ENCODE assay signal across 8 cellular contexts in genomic region chr9:78029601-78030552, GRCh38. TPM values are rescaled to one million over a fixed set of nuclear protein-coding genes. Genes with fewer than 3 reads are reported as not detected.
DNase-seq lines count a peak whose midpoint lies in the region; ATAC-seq lines count a peak whose summit lies in the region.

No MANE protein-coding gene starts in this region.

- H3K27me3 Mint-ChIP-seq in activated naive CD4-positive, alpha-beta T cell treated with anti-CD3 and anti-CD28 coated beads for 36 hours (ENCODE audit: low read depth), result no peaks in the 10 kb centered on the region
- H3K27me3 Mint-ChIP-seq in stimulated activated naive B cell treated with anti-CD40 and anti-IgM and Interleukin-4, amounts not matched to agents 10 μg/mL and 1 μg/mL and 100 μg/mL, for 72 hours, result peaks cover 51% of the 10 kb centered on the region in 2 donors

- H3K27me3 ChIP-seq in SJSA1 (replicated peaks), result no peaks in the 10 kb centered on the region

- peak overlapping the region; percentile 87 for H3K4me3 Mint-ChIP-seq in activated naive CD4-positive, alpha-beta T cell treated with anti-CD3 and anti-CD28 coated beads for 36 hours
- peak overlapping the region; percentile 75 to 79 for H3K4me3 Mint-ChIP-seq in stimulated activated naive B cell treated with anti-CD40 and anti-IgM and Interleukin-4, amounts not matched to agents 10 μg/mL and 1 μg/mL and 100 μg/mL, for 72 hours

- peaks cover 55% of the 10 kb centered on the region for H3K4me1 Mint-ChIP-seq in activated naive CD4-positive, alpha-beta T cell treated with anti-CD3 and anti-CD28 coated beads for 36 hours (ENCODE audit: low read depth)
- peaks cover 16 to 26% of the 10 kb centered on the region in 2 donors for H3K4me1 Mint-ChIP-seq in stimulated activated naive B cell treated with anti-CD40 and anti-IgM and Interleukin-4, amounts not matched to agents 10 μg/mL and 1 μg/mL and 100 μg/mL, for 72 hours

- H3K9me3 ChIP-seq in SJSA1 (replicated peaks), result no peaks in the 10 kb centered on the region

- intact Hi-C loops in activated naive CD4-positive, alpha-beta T cell treated with anti-CD3 and anti-CD28 coated beads for 36 hours (cut with micrococcal nuclease), result loop anchor here (1.0 to 5.0 kb wide), 5 partner anchors 8 to 1542 kb away; partner anchors contain the start of genes TLE4 and VPS13A

- peak overlapping the region; percentile 80 for H3K27ac Mint-ChIP-seq in activated naive CD4-positive, alpha-beta T cell treated with anti-CD3 and anti-CD28 coated beads for 36 hours
- H3K27ac Mint-ChIP-seq in stimulated activated naive B cell treated with anti-CD40 and anti-IgM and Interleukin-4, amounts not matched to agents 10 μg/mL and 1 μg/mL and 100 μg/mL, for 72 hours, result peak overlapping the region; percentile 76

- H3K36me3 Mint-ChIP-seq in activated naive CD4-positive, alpha-beta T cell treated with anti-CD3 and anti-CD28 coated beads for 36 hours (ENCODE audit: low read depth), result no peaks in the 10 kb centered on the region
- no peaks in the 10 kb centered on the region for H3K36me3 Mint-ChIP-seq in stimulated activated naive B cell treated with anti-CD40 and anti-IgM and Interleukin-4, amounts not matched to agents 10 μg/mL and 1 μg/mL and 100 μg/mL, for 72 hours

- peak overlapping the region; percentile 98 for H3K4me3 ChIP-seq in SJSA1

- CTCF ChIA-PET in activated naive CD4-positive, alpha-beta T cell treated with anti-CD3 and anti-CD28 coated beads for 36 hours (lab: Charles Lee), result interaction anchor here (0.5 to 1.0 kb wide), 3 partner anchors 53 to 120 kb away, joined by 3 to 4 read pairs (median 3); no protein-coding TSS in a partner anchor

- no peaks in the 10 kb centered on the region for H3K9me3 Mint-ChIP-seq in activated naive CD4-positive, alpha-beta T cell treated with anti-CD3 and anti-CD28 coated beads for 36 hours
- no peaks in the 10 kb centered on the region for H3K9me3 Mint-ChIP-seq in stimulated activated naive B cell treated with anti-CD40 and anti-IgM and Interleukin-4, amounts not matched to agents 10 μg/mL and 1 μg/mL and 100 μg/mL, for 72 hours

- peak; percentile 32 for DNase-seq in activated naive CD4-positive, alpha-beta T cell treated with anti-CD3 and anti-CD28 coated beads for 36 hours
- DNase-seq in activated naive CD4-positive, alpha-beta T cell treated with Interleukin-2 at 50 U/mL for 16 hours, result no peak
- peak in 1 of 2 experiments; percentile 47 for DNase-seq in SJSA1 (ENCODE audit: low read depth in 1 of 2, low spot score in 2 of 2)
- peak; percentile 47 for DNase-seq in central memory CD4-positive, alpha-beta T cell
- peak; percentile 30 for DNase-seq in left kidney (ENCODE audit: low read depth, low spot score)
- DNase-seq in stimulated activated naive B cell treated with anti-CD40 and anti-IgM and Interleukin-4, amounts not matched to agents 10 μg/mL and 1 μg/mL and 100 μg/mL, for 72 hours, result no peak
- no peak for DNase-seq in NK-92 (lab: John Stamatoyannopoulos, UW; ENCODE audit: unreplicated experiment)

- H3K36me3 ChIP-seq in SJSA1, result peaks cover 7% of the 10 kb centered on the region

- peaks cover 31% of the 10 kb centered on the region for H3K4me1 ChIP-seq in SJSA1 (replicated peaks)

- peak overlapping the region; percentile 28; the same call in 1 of the 2 replicates for H3K27ac ChIP-seq in SJSA1

- ATAC-seq in stimulated activated naive B cell treated with anti-CD40 and anti-IgM and Interleukin-4, amounts not matched to agents 10 μg/mL and 1 μg/mL and 100 μg/mL, for 72 hours (replicated peaks), result peak in 1 of 2 donors; percentile 21
- no peak for ATAC-seq in GM19328 (IDR thresholded peaks at IDR 0.05; ENCODE audit: unreplicated experiment)

RNA-seq across cellular contexts. Expression of gene GNAQ, which starts 1.7 kb away (rescaled TPM):
- 10 to 100 TPM; 22.4 to 22.7 TPM for total RNA-seq in activated naive CD4-positive, alpha-beta T cell treated with anti-CD3 and anti-CD28 coated beads for 36 hours
- 22.9 and 46.2 TPM in 2 replicates for total RNA-seq in SJSA1 (2014; rRNA removed; shearing (Covaris generic))

Comparison
In these comparisons a context has a peak if more than half of its experiments do, and no peak if none do; other contexts are left out.
1. DNase-seq: peak in activated naive CD4-positive, alpha-beta T cell treated with anti-CD3 and anti-CD28 coated beads for 36 hours (single experiment), central memory CD4-positive, alpha-beta T cell (single experiment) and left kidney (single experiment); none in activated naive CD4-positive, alpha-beta T cell treated with Interleukin-2 at 50 U/mL for 16 hours (single experiment), stimulated activated naive B cell treated with anti-CD40 and anti-IgM and Interleukin-4, amounts not matched to agents 10 μg/mL and 1 μg/mL and 100 μg/mL, for 72 hours (single experiment) and NK-92 (single experiment).